In genomic region chr7:91345449-91345848, GRCh38 we compare ENCODE assay signal across 13 cellular contexts.
DNase-seq lines count a peak whose midpoint lies in the region; ATAC-seq and TF ChIP-seq lines count a peak whose summit lies in the region.
"Had no signal": no experiment of that assay in that cellular context is flagged by ENCODE, and none has a peak within 500 bp of the region (broad histone marks: within the 10 kb centered on the region; RNA-seq: fewer than 3 reads in every experiment).

No MANE protein-coding gene starts in this region.

- CTCF ChIA-PET in activated CD4-positive, alpha-beta T cell treated with anti-CD3 and anti-CD28 coated beads for 36 hours (lab: Charles Lee), result no interaction called here
- CTCF ChIA-PET in activated CD4-positive, alpha-beta memory T cell treated with anti-CD3 and anti-CD28 coated beads, Interleukin-2, amount 10 ng/mL, durations not matched to agents 7 days and 5 days (lab: Charles Lee), result no interaction called here

- H3K27ac Mint-ChIP-seq in activated CD4-positive, alpha-beta T cell treated with anti-CD3 and anti-CD28 coated beads for 36 hours, result no peak overlapping the region
- no peak overlapping the region for H3K27ac Mint-ChIP-seq in activated CD4-positive, alpha-beta memory T cell treated with anti-CD3 and anti-CD28 coated beads, Interleukin-2, amount 10 ng/mL, durations not matched to agents 7 days and 5 days
- H3K27ac Mint-ChIP-seq: progenitor cell of endocrine pancreas had no signal

- no peaks in the 10 kb centered on the region for H3K4me1 Mint-ChIP-seq in activated CD4-positive, alpha-beta T cell treated with anti-CD3 and anti-CD28 coated beads for 36 hours
- H3K4me1 Mint-ChIP-seq in activated CD4-positive, alpha-beta memory T cell treated with anti-CD3 and anti-CD28 coated beads, Interleukin-2, amount 10 ng/mL, durations not matched to agents 7 days and 5 days, result no peaks in the 10 kb centered on the region

- H3K27me3 Mint-ChIP-seq in activated CD4-positive, alpha-beta T cell treated with anti-CD3 and anti-CD28 coated beads for 36 hours, result no peaks in the 10 kb centered on the region
- H3K27me3 Mint-ChIP-seq in activated CD4-positive, alpha-beta memory T cell treated with anti-CD3 and anti-CD28 coated beads, Interleukin-2, amount 10 ng/mL, durations not matched to agents 7 days and 5 days, result no peaks in the 10 kb centered on the region

- ATAC-seq in GM21367 (IDR thresholded peaks at IDR 0.05; ENCODE audit: unreplicated experiment), result peak; percentile 76
- peak; percentile 77 for ATAC-seq in HG03025 (IDR thresholded peaks at IDR 0.05; ENCODE audit: low FRiP score, unreplicated experiment)
- no peak for ATAC-seq in activated CD4-positive, alpha-beta T cell treated with anti-CD3 and anti-CD28 coated beads for 36 hours

- no peaks in the 10 kb centered on the region for H3K9me3 Mint-ChIP-seq in activated CD4-positive, alpha-beta T cell treated with anti-CD3 and anti-CD28 coated beads for 36 hours (ENCODE audit: low read depth)
- no peaks in the 10 kb centered on the region for H3K9me3 Mint-ChIP-seq in activated CD4-positive, alpha-beta memory T cell treated with anti-CD3 and anti-CD28 coated beads, Interleukin-2, amount 10 ng/mL, durations not matched to agents 7 days and 5 days

- no peak overlapping the region for H3K4me3 Mint-ChIP-seq in activated CD4-positive, alpha-beta T cell treated with anti-CD3 and anti-CD28 coated beads for 36 hours
- H3K4me3 Mint-ChIP-seq in activated CD4-positive, alpha-beta memory T cell treated with anti-CD3 and anti-CD28 coated beads, Interleukin-2, amount 10 ng/mL, durations not matched to agents 7 days and 5 days, result no peak overlapping the region

- no peaks in the 10 kb centered on the region for H3K36me3 Mint-ChIP-seq in activated CD4-positive, alpha-beta T cell treated with anti-CD3 and anti-CD28 coated beads for 36 hours (ENCODE audit: low read depth)
- H3K36me3 Mint-ChIP-seq in activated CD4-positive, alpha-beta memory T cell treated with anti-CD3 and anti-CD28 coated beads, Interleukin-2, amount 10 ng/mL, durations not matched to agents 7 days and 5 days (ENCODE audit: low read depth), result no peaks in the 10 kb centered on the region

- TF ChIP-seq CTCF in GM12865 (IDR thresholded peaks at IDR 0.05; ENCODE audit: insufficient read depth, low read depth, low read length, missing control alignments), result no peak

- H3K4me3 ChIP-seq in GM12865 (ENCODE audit: low read depth, low read length), result no peak overlapping the region
- H3K4me3 ChIP-seq: dorsolateral prefrontal cortex, tibial artery had no signal

- DNase-seq in GM12865 (ENCODE audit: low read depth) (peak; percentile 26), NCI-H526 treated with DMSO at 0.1 percent for 48 hours (lab: John Stamatoyannopoulos, UW) (peak; percentile 83)
- no peak for DNase-seq in stimulated activated CD4-positive, alpha-beta T cell treated with anti-CD3 and anti-CD28 coated beads, Interleukin-2, amount 100 ng/mL, for 48 hours
- DNase-seq in activated CD4-positive, alpha-beta T cell treated with anti-CD3 and anti-CD28 coated beads, Interleukin-2, amount 50 U/mL, for 1 hour, result no peak
- no peak for DNase-seq in activated CD4-positive, alpha-beta T cell treated with anti-CD3 and anti-CD28 coated beads for 36 hours
- no peak for DNase-seq in activated CD4-positive, alpha-beta memory T cell treated with anti-CD3 and anti-CD28 coated beads, Interleukin-2, amount 10 ng/mL, durations not matched to agents 7 days and 5 days
- DNase-seq: ACHN, dorsolateral prefrontal cortex, KBM-7, tibial artery had no signal

- POLR2A ChIA-PET in activated CD4-positive, alpha-beta T cell treated with anti-CD3 and anti-CD28 coated beads for 36 hours (lab: Charles Lee), result no interaction called here
- POLR2A ChIA-PET in activated CD4-positive, alpha-beta memory T cell treated with anti-CD3 and anti-CD28 coated beads, Interleukin-2, amount 10 ng/mL, durations not matched to agents 7 days and 5 days (lab: Charles Lee), result no interaction called here

- intact Hi-C loops in activated CD4-positive, alpha-beta T cell treated with anti-CD3 and anti-CD28 coated beads for 36 hours (cut with DNase I, micrococcal nuclease), result no loop called here

Comparison
In these comparisons a context has a peak if more than half of its experiments do, and no peak if none do; other contexts are left out.
1. DNase-seq: peak in GM12865 (single experiment) and NCI-H526 treated with DMSO at 0.1 percent for 48 hours (single experiment); none in stimulated activated CD4-positive, alpha-beta T cell treated with anti-CD3 and anti-CD28 coated beads, Interleukin-2, amount 100 ng/mL, for 48 hours (0 of 2), activated CD4-positive, alpha-beta T cell treated with anti-CD3 and anti-CD28 coated beads, Interleukin-2, amount 50 U/mL, for 1 hour (single experiment), activated CD4-positive, alpha-beta T cell treated with anti-CD3 and anti-CD28 coated beads for 36 hours (single experiment) and activated CD4-positive, alpha-beta memory T cell treated with anti-CD3 and anti-CD28 coated beads, Interleukin-2, amount 10 ng/mL, durations not matched to agents 7 days and 5 days (single experiment).